ENCODE assay signal across 9 cellular contexts in the genomic region with DNA sequence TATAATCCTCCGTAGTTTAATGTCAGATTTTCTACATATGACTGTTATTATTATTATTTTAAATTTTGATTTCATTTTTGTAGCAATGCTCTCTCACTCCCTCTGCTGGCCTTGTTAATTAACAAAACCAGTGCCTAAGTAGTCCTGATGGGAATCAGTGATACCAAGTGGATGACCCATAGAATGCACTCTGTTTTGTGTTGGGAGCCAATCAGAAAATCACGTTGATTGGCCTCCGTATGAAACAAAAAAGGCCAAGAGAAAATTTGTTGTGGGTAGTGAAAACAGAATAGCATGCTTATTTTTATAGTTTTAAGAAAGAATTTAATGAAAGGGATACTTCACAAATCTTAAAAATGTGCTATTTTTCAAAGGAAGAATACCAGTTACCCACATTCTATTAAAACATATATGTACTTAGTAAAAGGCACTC. TPM values are rescaled to one million over a fixed set of nuclear protein-coding genes. Genes with fewer than 3 reads are reported as not detected.
DNase-seq lines count a peak whose midpoint lies in the region; TF ChIP-seq lines count a peak whose summit lies in the region.
"Had no signal": no experiment of that assay in that cellular context is flagged by ENCODE, and none has a peak within 500 bp of the region (broad histone marks: within the 10 kb centered on the region; RNA-seq: fewer than 3 reads in every experiment).

No MANE protein-coding gene starts in this region.

- peak; percentile 35 for DNase-seq in COLO829 (ENCODE audit: low spot score)
- no peak for DNase-seq in HFF-Myc (ENCODE audit: extremely low read depth, low read depth)
- no peak for DNase-seq in SK-N-MC (ENCODE audit: low read depth, low spot score)
- peak; percentile 11 for DNase-seq in foreskin melanocyte
- DNase-seq in spleen = no peak
- DNase-seq in activated naive CD4-positive, alpha-beta T cell treated with anti-CD3 and anti-CD28 coated beads, Interleukin-2, amount 50 U/mL, for 16 hours = no peak
- no peak for DNase-seq in activated gamma-delta T cell (lab: John Stamatoyannopoulos, UW)
- DNase-seq in activated T-helper 1 cell treated with anti-CD3 and anti-CD28 coated beads, Interleukin-12 subunit alpha, Interleukin-12 subunit beta, Interleukin-2, Interleukin-4 antibody, amounts not matched to agents 30 ng/mL and 10 ng/mL and 1 ng/mL, durations not matched to agents 14 hours and 24 hours and 36 hours (ENCODE audit: low spot score) = no peak
- DNase-seq: left cardiac atrium had no signal

- H3K9me3 ChIP-seq in SK-N-MC (ENCODE audit: low read depth, low read length) (no peaks in the 10 kb centered on the region), spleen (no peaks in the 10 kb centered on the region)

- H3K4me1 Mint-ChIP-seq in activated T-helper 1 cell treated with anti-CD3 and anti-CD28 coated beads, Interleukin-12 subunit alpha, Interleukin-12 subunit beta, Interleukin-2, Interleukin-4 antibody, amounts not matched to agents 30 ng/mL and 10 ng/mL and 1 ng/mL, durations not matched to agents 14 hours and 24 hours and 36 hours (ENCODE audit: low read depth) = no peaks in the 10 kb centered on the region

- H3K4me3 ChIP-seq in HFF-Myc (replicated peaks; ENCODE audit: low read depth, low read length) = no peak overlapping the region
- H3K4me3 ChIP-seq in SK-N-MC = no peak overlapping the region
- H3K4me3 ChIP-seq in spleen = no peak overlapping the region

- TF ChIP-seq CTCF in HFF-Myc (IDR thresholded peaks at IDR 0.05; ENCODE audit: low read depth, low read length, missing control alignments) (peak; percentile 64), spleen (IDR thresholded peaks at IDR 0.05 in 8 of 11, conservative IDR thresholded peaks at IDR 0.05 in 3 of 11) (peak in 9 of 11 experiments; percentile 37 to 70 (median 59))

- H3K36me3 Mint-ChIP-seq in activated T-helper 1 cell treated with anti-CD3 and anti-CD28 coated beads, Interleukin-12 subunit alpha, Interleukin-12 subunit beta, Interleukin-2, Interleukin-4 antibody, amounts not matched to agents 30 ng/mL and 10 ng/mL and 1 ng/mL, durations not matched to agents 14 hours and 24 hours and 36 hours (ENCODE audit: low read depth) = no peaks in the 10 kb centered on the region

- no peak for TF ChIP-seq POLR2A in spleen (IDR thresholded peaks at IDR 0.05)

- WGBS in spleen, 5 donors = 34 to 41% (median 36%) methylated on average over 3 of the region's 3 CpGs

- peaks cover 6% of the 10 kb centered on the region for H3K27me3 Mint-ChIP-seq in activated T-helper 1 cell treated with anti-CD3 and anti-CD28 coated beads, Interleukin-12 subunit alpha, Interleukin-12 subunit beta, Interleukin-2, Interleukin-4 antibody, amounts not matched to agents 30 ng/mL and 10 ng/mL and 1 ng/mL, durations not matched to agents 14 hours and 24 hours and 36 hours (ENCODE audit: insufficient read depth)

- no peak overlapping the region for H3K4me3 Mint-ChIP-seq in activated T-helper 1 cell treated with anti-CD3 and anti-CD28 coated beads, Interleukin-12 subunit alpha, Interleukin-12 subunit beta, Interleukin-2, Interleukin-4 antibody, amounts not matched to agents 30 ng/mL and 10 ng/mL and 1 ng/mL, durations not matched to agents 14 hours and 24 hours and 36 hours

- no peaks in the 10 kb centered on the region for H3K36me3 ChIP-seq in SK-N-MC (ENCODE audit: insufficient read depth, low read length)
- H3K36me3 ChIP-seq in spleen = no peaks in the 10 kb centered on the region

- H3K27ac Mint-ChIP-seq in activated T-helper 1 cell treated with anti-CD3 and anti-CD28 coated beads, Interleukin-12 subunit alpha, Interleukin-12 subunit beta, Interleukin-2, Interleukin-4 antibody, amounts not matched to agents 30 ng/mL and 10 ng/mL and 1 ng/mL, durations not matched to agents 14 hours and 24 hours and 36 hours = no peak overlapping the region

- H3K9me3 Mint-ChIP-seq in activated T-helper 1 cell treated with anti-CD3 and anti-CD28 coated beads, Interleukin-12 subunit alpha, Interleukin-12 subunit beta, Interleukin-2, Interleukin-4 antibody, amounts not matched to agents 30 ng/mL and 10 ng/mL and 1 ng/mL, durations not matched to agents 14 hours and 24 hours and 36 hours = no peaks in the 10 kb centered on the region

- peaks cover 0 to 6% (median 0%) of the 10 kb centered on the region in 6 donors for H3K4me1 ChIP-seq in spleen

- intact Hi-C loops in spleen (cut with DNase I; ENCODE audit: low total_unique reads) = no loop called here
- intact Hi-C loops in activated T-helper 1 cell treated with anti-CD3 and anti-CD28 coated beads, Interleukin-12 subunit alpha, Interleukin-12 subunit beta, Interleukin-2, Interleukin-4 antibody, amounts not matched to agents 30 ng/mL and 10 ng/mL and 1 ng/mL, durations not matched to agents 14 hours and 24 hours and 36 hours (cut with micrococcal nuclease) = loop anchor here (10.0 kb wide), 1 partner anchor 1620 kb away; no protein-coding TSS in a partner anchor

- H3K27ac ChIP-seq in SK-N-MC (0 out of 2 replicates have a peak overlapping the region, but pooled peaks have one; percentile 69), spleen (no peak overlapping the region)

- H3K9ac ChIP-seq in SK-N-MC (ENCODE audit: insufficient read length) = no peak overlapping the region

- peaks cover 0 to 6% (median 0%) of the 10 kb centered on the region in 7 donors for H3K27me3 ChIP-seq in spleen (replicated peaks in 1 of 7)

RNA-seq across cellular contexts. Expression of a gene that starts 34.4 kb away (rescaled TPM):
- 10 to 100 TPM; 18.2 to 57.2 (median 27.7) TPM for total RNA-seq in spleen
- polyA plus RNA-seq in spleen = 1 to 10 TPM; 2.6 to 7.8 (median 3.6) TPM
- not detected in 2 replicates for total RNA-seq in activated T-helper 1 cell treated with anti-CD3 and anti-CD28 coated beads, Interleukin-12 subunit alpha, Interleukin-12 subunit beta, Interleukin-2, Interleukin-4 antibody, amounts not matched to agents 30 ng/mL and 10 ng/mL and 1 ng/mL, durations not matched to agents 14 hours and 24 hours and 36 hours

Comparison
In these comparisons a context has a peak if more than half of its experiments do, and no peak if none do; other contexts are left out.
1. DNase-seq: peak in COLO829 (single experiment) and foreskin melanocyte (single experiment); none in HFF-Myc (single experiment), SK-N-MC (single experiment), spleen (single experiment), activated naive CD4-positive, alpha-beta T cell treated with anti-CD3 and anti-CD28 coated beads, Interleukin-2, amount 50 U/mL, for 16 hours (single experiment), activated gamma-delta T cell (single experiment) and activated T-helper 1 cell treated with anti-CD3 and anti-CD28 coated beads, Interleukin-12 subunit alpha, Interleukin-12 subunit beta, Interleukin-2, Interleukin-4 antibody, amounts not matched to agents 30 ng/mL and 10 ng/mL and 1 ng/mL, durations not matched to agents 14 hours and 24 hours and 36 hours (single experiment).
2. RNA of a gene that starts 34.4 kb away (total RNA-seq): 18.2 to 57.2 TPM in spleen; not detected in activated T-helper 1 cell treated with anti-CD3 and anti-CD28 coated beads, Interleukin-12 subunit alpha, Interleukin-12 subunit beta, Interleukin-2, Interleukin-4 antibody, amounts not matched to agents 30 ng/mL and 10 ng/mL and 1 ng/mL, durations not matched to agents 14 hours and 24 hours and 36 hours; every median in the first group is over 10 times any median in the second.